ENCODE assay signal across 20 cellular contexts in the genomic region with DNA sequence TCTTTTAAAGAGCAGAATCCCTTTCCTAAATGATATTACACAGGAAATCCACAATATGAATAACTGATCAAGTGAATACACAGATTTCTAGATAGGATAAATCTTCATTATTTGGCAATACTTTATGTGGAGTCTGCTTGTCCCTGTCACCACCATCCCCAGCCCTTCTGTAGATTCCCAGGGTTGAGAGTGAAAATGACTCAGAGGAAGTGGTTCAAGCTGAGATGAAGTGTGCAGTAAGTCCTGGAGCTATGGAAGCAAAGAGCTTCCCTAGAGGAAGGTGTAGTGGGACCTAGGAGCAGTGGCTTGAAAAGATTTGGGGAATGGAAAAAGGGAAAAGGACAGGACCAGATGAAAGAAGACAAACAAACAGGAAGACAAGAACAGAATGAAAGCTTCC.
A peak's percentile ranks its signal among the peaks of the same experiment; 100 is the strongest.
DNase-seq lines count a peak whose midpoint lies in the region; TF ChIP-seq lines count a peak whose summit lies in the region.
"Had no signal": no experiment of that assay in that cellular context is flagged by ENCODE, and none has a peak within 500 bp of the region (broad histone marks: within the 10 kb centered on the region; RNA-seq: fewer than 3 reads in every experiment).

No MANE protein-coding gene starts in this region.

- no peaks in the 10 kb centered on the region for H3K36me3 Mint-ChIP-seq in activated T-helper 2 cell treated with anti-CD3 and anti-CD28 coated beads, Interferon-gamma antibody, Interleukin-2, Interleukin-4, amounts not matched to agents 10 μg/mL and 5 μg/mL and 100 μg/mL, durations not matched to agents 14 hours and 24 hours and 36 hours (ENCODE audit: low read depth)
- H3K36me3 Mint-ChIP-seq: activated CD8-positive, alpha-beta memory T cell treated with anti-CD3 and anti-CD28 coated beads, Interleukin-2, amount 10 ng/mL, durations not matched to agents 7 days and 5 days; stimulated activated memory B cell treated with anti-CD40 and anti-IgM and Interleukin-4, amounts not matched to agents 10 μg/mL and 1 μg/mL and 100 μg/mL, for 72 hours had no signal

- intact Hi-C loops in activated T-helper 2 cell treated with anti-CD3 and anti-CD28 coated beads, Interferon-gamma antibody, Interleukin-2, Interleukin-4, amounts not matched to agents 10 μg/mL and 5 μg/mL and 100 μg/mL, durations not matched to agents 14 hours and 24 hours and 36 hours (cut with micrococcal nuclease), result no loop called here

- H3K27ac Mint-ChIP-seq in activated T-helper 2 cell treated with anti-CD3 and anti-CD28 coated beads, Interferon-gamma antibody, Interleukin-2, Interleukin-4, amounts not matched to agents 10 μg/mL and 5 μg/mL and 100 μg/mL, durations not matched to agents 14 hours and 24 hours and 36 hours, result no peak overlapping the region
- H3K27ac Mint-ChIP-seq: activated CD8-positive, alpha-beta memory T cell treated with anti-CD3 and anti-CD28 coated beads, Interleukin-2, amount 10 ng/mL, durations not matched to agents 7 days and 5 days; stimulated activated memory B cell treated with anti-CD40 and anti-IgM and Interleukin-4, amounts not matched to agents 10 μg/mL and 1 μg/mL and 100 μg/mL, for 72 hours had no signal

- no peaks in the 10 kb centered on the region for H3K9me3 Mint-ChIP-seq in activated T-helper 2 cell treated with anti-CD3 and anti-CD28 coated beads, Interferon-gamma antibody, Interleukin-2, Interleukin-4, amounts not matched to agents 10 μg/mL and 5 μg/mL and 100 μg/mL, durations not matched to agents 14 hours and 24 hours and 36 hours
- H3K9me3 Mint-ChIP-seq: central memory CD8-positive, alpha-beta T cell; stimulated activated memory B cell treated with anti-CD40 and anti-IgM and Interleukin-4, amounts not matched to agents 10 μg/mL and 1 μg/mL and 100 μg/mL, for 72 hours had no signal

- DNase-seq in ELR (ENCODE audit: low read depth) (peak; percentile 82), M059J (ENCODE audit: low read depth) (peak; percentile 86), epithelial cell of prostate (ENCODE audit: low read depth, low spot score) (peak; percentile 5), skeletal muscle cell (ENCODE audit: low read depth) (peak; percentile 11), NCI-H524 (lab: John Stamatoyannopoulos, UW) (no peak), GM20000 (ENCODE audit: low spot score) (no peak)
- DNase-seq in activated T-helper 2 cell treated with anti-CD3 and anti-CD28 coated beads, Interferon-gamma antibody, Interleukin-2, Interleukin-4, amounts not matched to agents 10 μg/mL and 5 μg/mL and 100 μg/mL, durations not matched to agents 14 hours and 24 hours and 36 hours (ENCODE audit: low spot score), result no peak
- DNase-seq: activated CD4-positive, alpha-beta T cell treated with anti-CD3 and anti-CD28 coated beads for 48 hours; activated CD8-positive, alpha-beta memory T cell treated with anti-CD3 and anti-CD28 coated beads, Interleukin-2, amount 10 ng/mL, durations not matched to agents 7 days and 5 days; activated effector memory CD4-positive, alpha-beta T cell treated with anti-CD3 and anti-CD28 coated beads, Interleukin-2, amount 50 U/mL, for 16 hours; esophagus squamous epithelium; H7; head of caudate nucleus; NCI-H1436 treated with DMSO at 0.1 percent for 48 hours; NCI-H2171 had no signal

- peaks cover 4% of the 10 kb centered on the region for H3K4me1 Mint-ChIP-seq in activated T-helper 2 cell treated with anti-CD3 and anti-CD28 coated beads, Interferon-gamma antibody, Interleukin-2, Interleukin-4, amounts not matched to agents 10 μg/mL and 5 μg/mL and 100 μg/mL, durations not matched to agents 14 hours and 24 hours and 36 hours (ENCODE audit: low read depth)
- H3K4me1 Mint-ChIP-seq: activated CD8-positive, alpha-beta memory T cell treated with anti-CD3 and anti-CD28 coated beads, Interleukin-2, amount 10 ng/mL, durations not matched to agents 7 days and 5 days; central memory CD8-positive, alpha-beta T cell; stimulated activated memory B cell treated with anti-CD40 and anti-IgM and Interleukin-4, amounts not matched to agents 10 μg/mL and 1 μg/mL and 100 μg/mL, for 72 hours had no signal

- no peak overlapping the region for H3K27ac ChIP-seq in epithelial cell of prostate
- H3K27ac ChIP-seq: esophagus squamous epithelium, right atrium auricular region had no signal

- no peak overlapping the region for H3K4me3 ChIP-seq in skeletal muscle cell (ENCODE audit: low read depth, low read length)
- H3K4me3 ChIP-seq: esophagus squamous epithelium, GM12878, lung, right atrium auricular region had no signal

- H3K27me3 Mint-ChIP-seq in activated T-helper 2 cell treated with anti-CD3 and anti-CD28 coated beads, Interferon-gamma antibody, Interleukin-2, Interleukin-4, amounts not matched to agents 10 μg/mL and 5 μg/mL and 100 μg/mL, durations not matched to agents 14 hours and 24 hours and 36 hours (ENCODE audit: low read depth), result no peaks in the 10 kb centered on the region
- H3K27me3 Mint-ChIP-seq: stimulated activated memory B cell treated with anti-CD40 and anti-IgM and Interleukin-4, amounts not matched to agents 10 μg/mL and 1 μg/mL and 100 μg/mL, for 72 hours had no signal

- no peak overlapping the region for H3K4me3 Mint-ChIP-seq in activated T-helper 2 cell treated with anti-CD3 and anti-CD28 coated beads, Interferon-gamma antibody, Interleukin-2, Interleukin-4, amounts not matched to agents 10 μg/mL and 5 μg/mL and 100 μg/mL, durations not matched to agents 14 hours and 24 hours and 36 hours (ENCODE audit: low read depth)
- H3K4me3 Mint-ChIP-seq: activated CD8-positive, alpha-beta memory T cell treated with anti-CD3 and anti-CD28 coated beads, Interleukin-2, amount 10 ng/mL, durations not matched to agents 7 days and 5 days; central memory CD8-positive, alpha-beta T cell; stimulated activated memory B cell treated with anti-CD40 and anti-IgM and Interleukin-4, amounts not matched to agents 10 μg/mL and 1 μg/mL and 100 μg/mL, for 72 hours had no signal

- no peak for TF ChIP-seq CTCF in GM20000 (IDR thresholded peaks at IDR 0.05; ENCODE audit: extremely low read depth, missing control alignments)

Comparison
In these comparisons a context has a peak if more than half of its experiments do, and no peak if none do; other contexts are left out.
1. DNase-seq: peak in ELR (single experiment), M059J (single experiment), epithelial cell of prostate (single experiment) and skeletal muscle cell (single experiment); none in activated T-helper 2 cell treated with anti-CD3 and anti-CD28 coated beads, Interferon-gamma antibody, Interleukin-2, Interleukin-4, amounts not matched to agents 10 μg/mL and 5 μg/mL and 100 μg/mL, durations not matched to agents 14 hours and 24 hours and 36 hours (single experiment), NCI-H524 (0 of 2) and GM20000 (single experiment).